In the genomic region with DNA sequence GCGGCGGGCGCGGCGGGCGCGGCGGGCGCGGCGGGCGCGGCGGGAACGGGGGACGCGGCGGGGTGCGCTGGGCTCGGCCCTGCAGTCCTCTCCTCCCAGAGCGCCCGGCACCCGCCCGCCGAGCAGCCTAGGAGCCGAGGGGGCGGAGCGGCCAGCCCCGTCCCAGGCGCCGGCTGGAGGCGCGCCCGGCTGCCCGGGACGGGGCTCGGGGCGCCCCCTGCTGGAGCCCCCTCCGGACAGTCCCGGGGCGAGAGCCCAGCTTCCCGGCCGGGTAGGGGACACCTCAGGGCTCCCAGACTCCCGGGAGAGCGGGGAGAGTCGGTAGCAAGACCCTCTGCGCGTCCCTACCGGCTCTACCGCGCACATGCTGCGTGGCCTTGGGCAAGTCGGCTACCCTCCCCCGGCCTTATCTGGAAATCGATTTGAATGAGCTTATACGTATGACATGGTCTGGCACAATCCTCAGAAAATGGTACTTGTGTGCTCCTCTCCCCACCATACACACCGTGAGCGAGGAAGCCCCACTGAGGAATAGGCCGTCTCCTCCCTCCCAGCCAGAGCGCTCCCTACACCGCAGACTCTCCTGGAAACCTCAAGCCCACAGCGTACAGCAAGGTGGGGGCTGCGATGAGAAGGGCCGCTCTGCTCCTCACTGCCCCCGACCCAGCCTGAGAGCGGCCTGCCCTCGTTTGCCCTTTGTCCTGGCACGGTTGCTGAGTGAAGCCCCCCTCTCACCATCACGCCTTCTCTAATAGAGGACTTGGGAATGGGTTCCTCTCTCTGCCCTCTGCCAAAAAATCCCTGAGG, we compare ENCODE assay signal across 8 cellular contexts. TPM values are rescaled to one million over a fixed set of nuclear protein-coding genes. Genes with fewer than 3 reads are reported as not detected.
DNase-seq lines count a peak whose midpoint lies in the region; ATAC-seq and TF ChIP-seq lines count a peak whose summit lies in the region.

A gene (minus strand): TSS at position 139 of the 807 bp plus-strand sequence. CDS start 6,224 bp downstream, outside the sequence.

- peak within 1 kb of the TSS; percentile 19 to 68 (median 45) for H3K4me3 ChIP-seq in liver (ENCODE audit: low read depth in 1 of 3, low read length in 3 of 3)

- H3K36me3 ChIP-seq in liver (ENCODE audit: control insufficient read depth in 4 of 4, insufficient read depth in 3 of 4, low read depth in 1 of 4, low read length in 3 of 4): no peaks in the 10 kb centered on the region

- H3K27ac ChIP-seq in liver (ENCODE audit: low read depth in 1 of 2, low read length in 2 of 2): no peak within 1 kb of the TSS

- no peaks in the 10 kb centered on the region for H3K27me3 ChIP-seq in liver (ENCODE audit: control insufficient read depth in 4 of 4, insufficient read depth in 4 of 4, low read length in 3 of 4)

- peaks cover 8 to 21% (median 14%) of the 10 kb centered on the region in 4 donors for H3K4me1 ChIP-seq in liver (ENCODE audit: control insufficient read depth in 4 of 4, insufficient read depth in 4 of 4, low read length in 3 of 4)

- 7% methylated on average over 69 of the region's 69 CpGs for whole genome bisulfite sequencing in liver

- peak within 1 kb of the TSS in 1 of 2 donors; percentile 33 for H3K9ac ChIP-seq in liver (ENCODE audit: low read depth in 1 of 2, low read length in 2 of 2)

- TF ChIP-seq CTCF in liver (IDR thresholded peaks at IDR 0.05; ENCODE audit: low read depth, low read length, missing input control): peak; percentile 77

- DNase-seq in DMS114 treated with DMSO at 0.1 percent for 48 hours (lab: John Stamatoyannopoulos, UW; ENCODE audit: unreplicated experiment) (peak; percentile 43), NCI-H2196 (lab: John Stamatoyannopoulos, UW; ENCODE audit: unreplicated experiment) (peak; percentile 61), dermis blood vessel endothelial cell (peak; percentile 76), NCI-H187 (lab: John Stamatoyannopoulos, UW) (no peak)
- DNase-seq in activated CD4-positive, alpha-beta T cell treated with anti-CD3 and anti-CD28 coated beads, Interleukin-2, amount 50 U/mL, for 1 hour: peak; percentile 60
- DNase-seq in stimulated activated CD4-positive, alpha-beta T cell treated with anti-CD3 and anti-CD28 coated beads, Interleukin-2, amount 100 ng/mL, for 48 hours: peak; percentile 62 to 63

- no peaks in the 10 kb centered on the region for H3K9me3 ChIP-seq in liver (ENCODE audit: control insufficient read depth in 4 of 4, low read length in 3 of 4)

- peak; percentile 65 to 72 for TF ChIP-seq RAD21 in liver (IDR thresholded peaks at IDR 0.05)

- ATAC-seq in GM21825 (IDR thresholded peaks at IDR 0.05; ENCODE audit: unreplicated experiment): peak; percentile 47

TF ChIP-seq in liver, 16 proteins besides CTCF, POLR2A, EP300 and RAD21:
- TF ChIP-seq EGR1 (IDR thresholded peaks at IDR 0.05; ENCODE audit: low read depth in 2 of 2) (no peak), TAF1 (conservative IDR thresholded peaks at IDR 0.05) (no peak), FOXA2 (IDR thresholded peaks at IDR 0.05) (no peak), RXRA (IDR thresholded peaks at IDR 0.05) (no peak), FOXA1 (IDR thresholded peaks at IDR 0.05) (no peak), NR2F2 (IDR thresholded peaks at IDR 0.05) (no peak), JUND (IDR thresholded peaks at IDR 0.05) (no peak), HNF4A (conservative IDR thresholded peaks at IDR 0.05) (no peak), SP1 (IDR thresholded peaks at IDR 0.05) (no peak), GABPA (IDR thresholded peaks at IDR 0.05 in 1 of 2, conservative IDR thresholded peaks at IDR 0.05 in 1 of 2) (no peak), HNF4G (IDR thresholded peaks at IDR 0.05) (no peak)
- TF ChIP-seq, protein P1, sequence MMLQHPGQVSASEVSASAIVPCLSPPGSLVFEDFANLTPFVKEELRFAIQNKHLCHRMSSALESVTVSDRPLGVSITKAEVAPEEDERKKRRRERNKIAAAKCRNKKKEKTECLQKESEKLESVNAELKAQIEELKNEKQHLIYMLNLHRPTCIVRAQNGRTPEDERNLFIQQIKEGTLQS (IDR thresholded peaks at IDR 0.05): no peak
- TF ChIP-seq, protein P2, sequence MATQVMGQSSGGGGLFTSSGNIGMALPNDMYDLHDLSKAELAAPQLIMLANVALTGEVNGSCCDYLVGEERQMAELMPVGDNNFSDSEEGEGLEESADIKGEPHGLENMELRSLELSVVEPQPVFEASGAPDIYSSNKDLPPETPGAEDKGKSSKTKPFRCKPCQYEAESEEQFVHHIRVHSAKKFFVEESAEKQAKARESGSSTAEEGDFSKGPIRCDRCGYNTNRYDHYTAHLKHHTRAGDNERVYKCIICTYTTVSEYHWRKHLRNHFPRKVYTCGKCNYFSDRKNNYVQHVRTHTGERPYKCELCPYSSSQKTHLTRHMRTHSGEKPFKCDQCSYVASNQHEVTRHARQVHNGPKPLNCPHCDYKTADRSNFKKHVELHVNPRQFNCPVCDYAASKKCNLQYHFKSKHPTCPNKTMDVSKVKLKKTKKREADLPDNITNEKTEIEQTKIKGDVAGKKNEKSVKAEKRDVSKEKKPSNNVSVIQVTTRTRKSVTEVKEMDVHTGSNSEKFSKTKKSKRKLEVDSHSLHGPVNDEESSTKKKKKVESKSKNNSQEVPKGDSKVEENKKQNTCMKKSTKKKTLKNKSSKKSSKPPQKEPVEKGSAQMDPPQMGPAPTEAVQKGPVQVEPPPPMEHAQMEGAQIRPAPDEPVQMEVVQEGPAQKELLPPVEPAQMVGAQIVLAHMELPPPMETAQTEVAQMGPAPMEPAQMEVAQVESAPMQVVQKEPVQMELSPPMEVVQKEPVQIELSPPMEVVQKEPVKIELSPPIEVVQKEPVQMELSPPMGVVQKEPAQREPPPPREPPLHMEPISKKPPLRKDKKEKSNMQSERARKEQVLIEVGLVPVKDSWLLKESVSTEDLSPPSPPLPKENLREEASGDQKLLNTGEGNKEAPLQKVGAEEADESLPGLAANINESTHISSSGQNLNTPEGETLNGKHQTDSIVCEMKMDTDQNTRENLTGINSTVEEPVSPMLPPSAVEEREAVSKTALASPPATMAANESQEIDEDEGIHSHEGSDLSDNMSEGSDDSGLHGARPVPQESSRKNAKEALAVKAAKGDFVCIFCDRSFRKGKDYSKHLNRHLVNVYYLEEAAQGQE (IDR thresholded peaks at IDR 0.05): no peak
- TF ChIP-seq, protein P3, sequence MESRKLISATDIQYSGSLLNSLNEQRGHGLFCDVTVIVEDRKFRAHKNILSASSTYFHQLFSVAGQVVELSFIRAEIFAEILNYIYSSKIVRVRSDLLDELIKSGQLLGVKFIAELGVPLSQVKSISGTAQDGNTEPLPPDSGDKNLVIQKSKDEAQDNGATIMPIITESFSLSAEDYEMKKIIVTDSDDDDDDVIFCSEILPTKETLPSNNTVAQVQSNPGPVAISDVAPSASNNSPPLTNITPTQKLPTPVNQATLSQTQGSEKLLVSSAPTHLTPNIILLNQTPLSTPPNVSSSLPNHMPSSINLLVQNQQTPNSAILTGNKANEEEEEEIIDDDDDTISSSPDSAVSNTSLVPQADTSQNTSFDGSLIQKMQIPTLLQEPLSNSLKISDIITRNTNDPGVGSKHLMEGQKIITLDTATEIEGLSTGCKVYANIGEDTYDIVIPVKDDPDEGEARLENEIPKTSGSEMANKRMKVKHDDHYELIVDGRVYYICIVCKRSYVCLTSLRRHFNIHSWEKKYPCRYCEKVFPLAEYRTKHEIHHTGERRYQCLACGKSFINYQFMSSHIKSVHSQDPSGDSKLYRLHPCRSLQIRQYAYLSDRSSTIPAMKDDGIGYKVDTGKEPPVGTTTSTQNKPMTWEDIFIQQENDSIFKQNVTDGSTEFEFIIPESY (IDR thresholded peaks at IDR 0.05): no peak

RNA-seq across cellular contexts. Expression of the gene that starts here (rescaled TPM):
- total RNA-seq in dermis blood vessel endothelial cell (6.5 and 21.1 TPM in 2 replicates), liver (1 to 10 TPM; 1.1 to 3.6 TPM)
- 1 to 10 TPM; 1.0 to 1.1 TPM for polyA plus RNA-seq in liver

Comparison
In these comparisons a context has a peak if more than half of its experiments do, and no peak if none do; other contexts are left out.
1. DNase-seq: peak in DMS114 treated with DMSO at 0.1 percent for 48 hours (single experiment), NCI-H2196 (single experiment), activated CD4-positive, alpha-beta T cell treated with anti-CD3 and anti-CD28 coated beads, Interleukin-2, amount 50 U/mL, for 1 hour (single experiment), dermis blood vessel endothelial cell (single experiment) and stimulated activated CD4-positive, alpha-beta T cell treated with anti-CD3 and anti-CD28 coated beads, Interleukin-2, amount 100 ng/mL, for 48 hours (2 of 2); none in NCI-H187 (0 of 2).